ENCODE assay signal across 1 cellular context in genomic region chr2:102044235-102044920, GRCh38.
TF ChIP-seq lines count a peak whose summit lies in the region.

No MANE protein-coding gene starts in this region.

TF ChIP-seq in K562, 482 proteins besides CTCF, POLR2A, EP300 and RAD21 (continued from another document):
- TF ChIP-seq PATZ1 (CRISPR knock-in tag; IDR thresholded peaks at IDR 0.05; ENCODE audit: borderline replicate concordance) (no peak), USF2 (CRISPR knock-in tag; IDR thresholded peaks at IDR 0.05) (no peak), LARP7 (IDR thresholded peaks at IDR 0.05) (no peak), ZC3H8 (IDR thresholded peaks at IDR 0.05) (no peak), ZNF764 (CRISPR knock-in tag; IDR thresholded peaks at IDR 0.05; ENCODE audit: low read depth) (no peak), ARNT (IDR thresholded peaks at IDR 0.05) (no peak), ZNF77 (CRISPR knock-in tag; IDR thresholded peaks at IDR 0.05) (no peak), ZNF197 (CRISPR knock-in tag; IDR thresholded peaks at IDR 0.05; ENCODE audit: low read depth) (no peak), NCOA2 (IDR thresholded peaks at IDR 0.05; ENCODE audit: partially characterized antibody in 2 of 2) (no peak), PREB (CRISPR knock-in tag; IDR thresholded peaks at IDR 0.05) (no peak), ELK1 (CRISPR knock-in tag; IDR thresholded peaks at IDR 0.05) (no peak), ZNF707 (CRISPR knock-in tag; conservative IDR thresholded peaks at IDR 0.05) (no peak), DDX20 (tag; IDR thresholded peaks at IDR 0.05; ENCODE audit: low read depth) (no peak)
